Comparison of ENCODE assay signal across 10 cellular contexts in genomic region chr7:155885162-155886160, GRCh38.
DNase-seq lines count a peak whose midpoint lies in the region; ATAC-seq and TF ChIP-seq lines count a peak whose summit lies in the region.
"Had no signal": no experiment of that assay in that cellular context is flagged by ENCODE, and none has a peak within 500 bp of the region (broad histone marks: within the 10 kb centered on the region; RNA-seq: fewer than 3 reads in every experiment).

No MANE protein-coding gene starts in this region.

- H3K27ac ChIP-seq in foreskin keratinocyte = no peak overlapping the region

- intact Hi-C loops in left cardiac atrium (cut with DNase I) = no loop called here

- H3K4me1 ChIP-seq in foreskin keratinocyte = no peaks in the 10 kb centered on the region
- H3K4me1 ChIP-seq: BE2C had no signal

- ATAC-seq in left cardiac atrium (peak in 1 of 2 donors; percentile 94), omental fat pad (ENCODE audit: low FRiP score) (peak; percentile 11), HG02798 (IDR thresholded peaks at IDR 0.05; ENCODE audit: poor library complexity, unreplicated experiment) (no peak), foreskin keratinocyte (no peak), GM18873 (IDR thresholded peaks at IDR 0.05; ENCODE audit: low FRiP score, unreplicated experiment) (no peak)

- H3K27me3 ChIP-seq in foreskin keratinocyte = no peaks in the 10 kb centered on the region
- H3K27me3 ChIP-seq: BE2C had no signal

- DNase-seq in Daoy (ENCODE audit: low read depth) (peak; percentile 95), T1000 (lab: John Stamatoyannopoulos, UW) (peak; percentile 41), left cardiac atrium (peak; percentile 68), omental fat pad (ENCODE audit: low spot score) (no peak), LoVo (ENCODE audit: low spot score) (no peak), foreskin keratinocyte (no peak)
- DNase-seq: BE2C, NCI-H1092 had no signal

- TF ChIP-seq CTCF in omental fat pad (IDR thresholded peaks at IDR 0.05) (no peak), foreskin keratinocyte (conservative IDR thresholded peaks at IDR 0.05) (no peak)

Comparison
In these comparisons a context has a peak if more than half of its experiments do, and no peak if none do; other contexts are left out.
1. DNase-seq: peak in Daoy (single experiment), T1000 (single experiment) and left cardiac atrium (single experiment); none in omental fat pad (single experiment), LoVo (single experiment) and foreskin keratinocyte (0 of 2).